Comparison of ENCODE assay signal across 17 cellular contexts in the genomic region with DNA sequence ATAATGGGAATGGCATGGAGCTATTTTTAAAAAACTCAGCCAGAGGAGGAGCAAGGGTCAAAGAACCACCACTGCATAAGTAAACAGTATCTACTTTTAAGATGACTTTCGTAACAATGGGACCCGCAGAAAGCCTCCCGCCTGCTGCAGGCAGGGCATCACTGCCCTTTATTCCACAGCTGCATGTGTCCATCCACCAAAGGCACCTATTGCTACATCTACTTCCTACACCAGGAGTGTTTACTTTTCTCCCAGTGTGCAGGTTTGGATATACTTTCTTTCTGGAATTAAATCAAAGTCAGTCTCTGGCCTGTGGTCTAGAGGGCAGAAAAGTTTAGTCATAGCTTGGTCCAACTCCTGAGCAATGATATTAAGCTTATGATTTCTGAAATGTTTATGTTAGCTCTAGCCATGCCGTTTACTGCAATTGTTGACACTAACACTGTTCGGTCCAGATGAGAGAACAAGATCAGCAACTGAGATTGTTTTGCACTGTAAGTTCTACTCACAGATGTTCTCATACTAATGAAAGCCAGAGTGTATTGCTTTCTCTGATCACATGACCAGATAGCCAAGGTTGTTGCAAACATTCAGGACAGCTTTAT.
DNase-seq lines count a peak whose midpoint lies in the region; ATAC-seq and TF ChIP-seq lines count a peak whose summit lies in the region.
"Had no signal": no experiment of that assay in that cellular context is flagged by ENCODE, and none has a peak within 500 bp of the region (broad histone marks: within the 10 kb centered on the region; RNA-seq: fewer than 3 reads in every experiment).

No MANE protein-coding gene starts in this region.

- no peak for ATAC-seq in GM21619 (IDR thresholded peaks at IDR 0.05; ENCODE audit: unreplicated experiment)
- ATAC-seq: heart left ventricle, left ventricle myocardium superior, SK-N-SH treated with all-trans-retinoic acid at 6 μM for 48 hours had no signal

- H4K20me1 ChIP-seq in smooth muscle cell (ENCODE audit: low read depth): no peaks in the 10 kb centered on the region
- no peaks in the 10 kb centered on the region for H4K20me1 ChIP-seq in Karpas-422 (ENCODE audit: insufficient read depth, low read depth, low read length)

- WGBS in smooth muscle cell (ENCODE audit: low lambda C conversion rate): 75% methylated on average over 5 of the region's 5 CpGs

- H3K9me2 ChIP-seq in Karpas-422 (replicated peaks; ENCODE audit: insufficient read depth, low read length): no peaks in the 10 kb centered on the region

- H3K4me3 ChIP-seq in H7 (ENCODE audit: insufficient read depth, low read depth, low read length): no peak overlapping the region
- no peak overlapping the region for H3K4me3 ChIP-seq in SJSA1
- no peak overlapping the region for H3K4me3 ChIP-seq in foreskin fibroblast (ENCODE audit: low read depth in 1 of 2, low read length in 2 of 2)
- H3K4me3 ChIP-seq in smooth muscle cell: no peak overlapping the region
- no peak overlapping the region for H3K4me3 ChIP-seq in Karpas-422 (ENCODE audit: low read length)
- H3K4me3 ChIP-seq in ascending aorta: no peak overlapping the region
- H3K4me3 ChIP-seq: heart left ventricle had no signal

- H3K36me3 ChIP-seq in H7 (replicated peaks; ENCODE audit: control insufficient read depth, insufficient read depth, low read length) (no peaks in the 10 kb centered on the region), SJSA1 (no peaks in the 10 kb centered on the region), smooth muscle cell (ENCODE audit: low read depth) (no peaks in the 10 kb centered on the region), Karpas-422 (ENCODE audit: insufficient read depth, low read length) (no peaks in the 10 kb centered on the region), ascending aorta (no peaks in the 10 kb centered on the region)
- H3K36me3 ChIP-seq: heart left ventricle had no signal

- no peaks in the 10 kb centered on the region for H3F3A ChIP-seq in smooth muscle cell (ENCODE audit: low read depth)

- TF ChIP-seq CTCF in foreskin fibroblast (IDR thresholded peaks at IDR 0.05; ENCODE audit: low read depth, low read length) (no peak), smooth muscle cell (IDR thresholded peaks at IDR 0.05; ENCODE audit: borderline replicate concordance, insufficient read depth, poor library complexity, severe bottlenecking) (no peak), ascending aorta (IDR thresholded peaks at IDR 0.05) (no peak)

- H3K79me2 ChIP-seq in smooth muscle cell (ENCODE audit: low read depth): no peaks in the 10 kb centered on the region
- H3K79me2 ChIP-seq in Karpas-422 (ENCODE audit: low read length): no peaks in the 10 kb centered on the region

- peak; percentile 7 for DNase-seq in H7
- peak in 1 of 2 experiments; percentile 51 for DNase-seq in SJSA1 (ENCODE audit: low read depth in 1 of 2, low spot score in 2 of 2)
- peak; percentile 38 to 73 for DNase-seq in foreskin fibroblast
- no peak for DNase-seq in smooth muscle cell (lab: John Stamatoyannopoulos, UW; ENCODE audit: unreplicated experiment)
- DNase-seq in SW 1271 (lab: John Stamatoyannopoulos, UW): no peak
- no peak for DNase-seq in Karpas-422
- DNase-seq in ascending aorta (ENCODE audit: low spot score in 2 of 2): no peak
- DNase-seq: activated B cell treated with CpG ODN at 0.5 μM for 24 hours; activated naive CD4-positive, alpha-beta T cell treated with anti-CD3 and anti-CD28 coated beads for 36 hours; CD8-positive, alpha-beta memory T cell; heart left ventricle; left ventricle myocardium superior; NCI-H2081 treated with DMSO at 0.1 percent for 48 hours; small intestine; substantia nigra had no signal

- H2AFZ ChIP-seq in smooth muscle cell (ENCODE audit: low read depth) (peak overlapping the region; percentile 12), Karpas-422 (ENCODE audit: low read length) (no peak overlapping the region)

- H3K27ac ChIP-seq in SJSA1 (0 out of 2 replicates have a peak overlapping the region, but pooled peaks have one; percentile 2), smooth muscle cell (ENCODE audit: low read depth) (no peak overlapping the region), Karpas-422 (ENCODE audit: low read length) (no peak overlapping the region), ascending aorta (no peak overlapping the region)
- H3K27ac ChIP-seq: heart left ventricle had no signal

- intact Hi-C loops in ascending aorta (cut with DNase I): no loop called here

- H3K4me1 ChIP-seq in SJSA1 (replicated peaks) (peaks cover 33% of the 10 kb centered on the region), smooth muscle cell (ENCODE audit: low read depth) (peaks cover 15% of the 10 kb centered on the region), Karpas-422 (ENCODE audit: low read length) (no peaks in the 10 kb centered on the region), ascending aorta (peaks cover 4 to 9% of the 10 kb centered on the region in 2 donors)
- H3K4me1 ChIP-seq: heart left ventricle had no signal

- H3K4me2 ChIP-seq in smooth muscle cell (peak overlapping the region; percentile 29), Karpas-422 (ENCODE audit: low read depth, low read length, poor library complexity, severe bottlenecking) (no peak overlapping the region)

- H3K9ac ChIP-seq in smooth muscle cell (ENCODE audit: low read depth) (no peak overlapping the region), Karpas-422 (ENCODE audit: low read length) (no peak overlapping the region)

- no peaks in the 10 kb centered on the region for H3K27me3 ChIP-seq in H7 (ENCODE audit: control insufficient read depth, insufficient read depth, low read length)
- H3K27me3 ChIP-seq in SJSA1 (replicated peaks): no peaks in the 10 kb centered on the region
- no peaks in the 10 kb centered on the region for H3K27me3 ChIP-seq in smooth muscle cell (ENCODE audit: low read depth)
- no peaks in the 10 kb centered on the region for H3K27me3 ChIP-seq in Karpas-422 (ENCODE audit: low read length)
- no peaks in the 10 kb centered on the region for H3K27me3 ChIP-seq in ascending aorta
- H3K27me3 ChIP-seq: heart left ventricle had no signal

- H3K9me3 ChIP-seq in SJSA1 (replicated peaks): no peaks in the 10 kb centered on the region
- no peaks in the 10 kb centered on the region for H3K9me3 ChIP-seq in smooth muscle cell (replicated peaks; ENCODE audit: low read depth)
- H3K9me3 ChIP-seq in Karpas-422 (ENCODE audit: low read length): no peaks in the 10 kb centered on the region
- H3K9me3 ChIP-seq in ascending aorta: no peaks in the 10 kb centered on the region

Comparison
In these comparisons a context has a peak if more than half of its experiments do, and no peak if none do; other contexts are left out.
1. DNase-seq: peak in H7 (single experiment) and foreskin fibroblast (2 of 2); none in smooth muscle cell (single experiment), SW 1271 (0 of 2), Karpas-422 (single experiment) and ascending aorta (0 of 2).